ENCODE assay signal across 19 cellular contexts in the genomic region with DNA sequence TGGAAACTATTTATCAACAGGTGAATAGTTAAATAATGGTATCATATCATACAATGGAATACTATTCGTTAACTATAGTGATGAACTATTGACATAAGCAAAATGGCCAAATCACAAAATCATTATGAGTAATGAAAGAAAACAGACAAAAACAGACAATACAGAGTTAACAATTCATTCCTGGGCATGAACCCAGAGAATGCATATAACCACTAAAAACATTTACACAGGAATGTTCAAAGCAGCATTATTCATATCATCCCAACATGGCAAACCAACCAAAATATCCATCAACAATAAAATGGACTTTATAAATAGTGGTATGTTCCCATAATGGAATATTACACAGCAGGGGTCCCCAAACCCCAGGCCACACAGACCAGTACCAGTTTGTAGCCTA.
"Had no signal": no experiment of that assay in that cellular context is flagged by ENCODE, and none has a peak within 500 bp of the region (broad histone marks: within the 10 kb centered on the region; RNA-seq: fewer than 3 reads in every experiment).

No MANE protein-coding gene starts in this region.

- ATAC-seq: activated CD8-positive, alpha-beta memory T cell treated with anti-CD3 and anti-CD28 coated beads, Interleukin-2, amount 10 ng/mL, durations not matched to agents 7 days and 5 days; esophagus mucosa; foreskin keratinocyte; left cardiac atrium; natural killer cell; stimulated activated naive B cell treated with anti-CD40 and anti-IgM and Interleukin-4, amounts not matched to agents 10 μg/mL and 1 μg/mL and 100 μg/mL, for 72 hours; T-cell had no signal

- DNase-seq: activated CD4-positive, alpha-beta memory T cell treated with anti-CD3 and anti-CD28 coated beads, Interleukin-2, amount 10 ng/mL, durations not matched to agents 7 days and 5 days; activated CD4-positive, alpha-beta T cell treated with anti-CD3 and anti-CD28 coated beads for 48 hours; activated CD4-positive, CD25-positive, alpha-beta regulatory T cell; activated CD8-positive, alpha-beta memory T cell treated with anti-CD3 and anti-CD28 coated beads, Interleukin-2, amount 10 ng/mL, durations not matched to agents 7 days and 5 days; activated naive CD4-positive, alpha-beta T cell; activated naive CD8-positive, alpha-beta T cell treated with anti-CD3 and anti-CD28 coated beads for 36 hours; effector CD8-positive, alpha-beta T cell; foreskin keratinocyte; left cardiac atrium; mesendoderm; natural killer cell; sigmoid colon; spleen; stimulated activated naive B cell treated with anti-CD40 and anti-IgM and Interleukin-4, amounts not matched to agents 10 μg/mL and 1 μg/mL and 100 μg/mL, for 72 hours; T-cell; upper lobe of left lung had no signal

- H3K4me3 ChIP-seq: hepatocyte, sigmoid colon, spleen, thoracic aorta, upper lobe of left lung had no signal
